ENCODE assay signal across 28 cellular contexts in the genomic region with DNA sequence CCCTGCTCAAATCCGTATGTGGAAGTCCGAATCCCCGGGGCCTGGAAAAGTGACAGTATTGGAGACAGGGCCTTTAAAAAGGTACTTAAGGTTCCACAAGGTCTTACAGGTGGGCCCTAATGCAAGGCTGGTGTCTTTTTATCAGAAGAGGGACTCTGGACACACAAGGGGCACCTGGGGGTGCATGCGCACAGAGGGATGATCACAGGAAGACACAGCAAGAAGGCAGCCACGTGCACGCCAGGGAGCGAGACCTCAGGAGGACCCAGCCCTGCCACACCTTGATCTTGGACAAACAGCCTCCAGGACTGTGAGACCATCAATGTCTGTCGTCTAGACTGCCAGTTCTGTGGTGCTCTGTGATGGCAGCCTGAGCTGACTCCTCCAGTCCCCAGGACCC.
"Had no signal": no experiment of that assay in that cellular context is flagged by ENCODE, and none has a peak within 500 bp of the region (broad histone marks: within the 10 kb centered on the region; RNA-seq: fewer than 3 reads in every experiment).

No MANE protein-coding gene starts in this region.

- H3K9me3 Mint-ChIP-seq: central memory CD8-positive, alpha-beta T cell; natural killer cell; stimulated activated effector memory CD8-positive, alpha-beta T cell treated with anti-CD3 and anti-CD28 coated beads, Interleukin-12 subunit alpha, Interleukin-12 subunit beta, amount 100 ng/mL, for 72 hours had no signal

- ATAC-seq: heart right ventricle; left lung; natural killer cell; pancreas; right lobe of liver; stimulated activated effector memory CD8-positive, alpha-beta T cell treated with anti-CD3 and anti-CD28 coated beads, Interleukin-12 subunit alpha, Interleukin-12 subunit beta, amount 100 ng/mL, for 72 hours had no signal

- H3K4me1 Mint-ChIP-seq: central memory CD8-positive, alpha-beta T cell; natural killer cell; stimulated activated effector memory CD8-positive, alpha-beta T cell treated with anti-CD3 and anti-CD28 coated beads, Interleukin-12 subunit alpha, Interleukin-12 subunit beta, amount 100 ng/mL, for 72 hours had no signal

- H3K36me3 Mint-ChIP-seq: natural killer cell; stimulated activated effector memory CD8-positive, alpha-beta T cell treated with anti-CD3 and anti-CD28 coated beads, Interleukin-12 subunit alpha, Interleukin-12 subunit beta, amount 100 ng/mL, for 72 hours had no signal

- FAIRE-seq: endothelial cell of umbilical vein, islet of Langerhans, pancreas, small intestine, urothelium cell line had no signal

- H3K9me3 ChIP-seq: colonic mucosa, esophagus squamous epithelium, left lung, pancreas, right lobe of liver, stomach, thoracic aorta, upper lobe of left lung had no signal

- H3K27ac ChIP-seq: colonic mucosa, esophagus squamous epithelium, heart right ventricle, left lung, pancreas, right lobe of liver, stomach, thoracic aorta, tibial nerve, upper lobe of left lung had no signal

- H3K27me3 Mint-ChIP-seq: progenitor cell of endocrine pancreas had no signal

- H3K4me1 ChIP-seq: colonic mucosa, heart right ventricle, left lung, tibial nerve, upper lobe of left lung had no signal

- H3K27me3 ChIP-seq: colonic mucosa, left lung, pancreas, right lobe of liver, tibial nerve, upper lobe of left lung had no signal

- H3K4me3 ChIP-seq: colonic mucosa, esophagus squamous epithelium, heart right ventricle, left lung, pancreas, right lobe of liver, stomach, thoracic aorta, tibial nerve, upper lobe of left lung had no signal

- H3K36me3 ChIP-seq: colonic mucosa, esophagus squamous epithelium, heart right ventricle, left lung, pancreas, right lobe of liver, stomach, thoracic aorta, tibial nerve, upper lobe of left lung had no signal

- DNase-seq: colonic mucosa; dermis blood vessel endothelial cell; effector memory CD4-positive, alpha-beta T cell; esophagus squamous epithelium; foreskin melanocyte; glutamatergic neuron; heart right ventricle; hippocampal formation; kidney glomerular epithelial cell; left lung; natural killer cell; occipital lobe; right lobe of liver; small intestine; stimulated activated CD4-positive, alpha-beta T cell treated with anti-CD3 and anti-CD28 coated beads, Interleukin-15, amount 100 ng/mL, for 24 hours; stimulated activated CD4-positive, alpha-beta T cell treated with anti-CD3 and anti-CD28 coated beads, Interleukin-4, amount 100 ng/mL, for 1 hour; stimulated activated naive CD4-positive, alpha-beta T cell treated with Interleukin-2 at 50 U/mL for 16 hours; stomach had no signal

- H3K27ac Mint-ChIP-seq: natural killer cell; progenitor cell of endocrine pancreas; stimulated activated effector memory CD8-positive, alpha-beta T cell treated with anti-CD3 and anti-CD28 coated beads, Interleukin-12 subunit alpha, Interleukin-12 subunit beta, amount 100 ng/mL, for 72 hours had no signal

- H3K4me3 Mint-ChIP-seq: central memory CD8-positive, alpha-beta T cell; natural killer cell; stimulated activated effector memory CD8-positive, alpha-beta T cell treated with anti-CD3 and anti-CD28 coated beads, Interleukin-12 subunit alpha, Interleukin-12 subunit beta, amount 100 ng/mL, for 72 hours had no signal
